ENCODE assay signal across 8 cellular contexts in the genomic region with DNA sequence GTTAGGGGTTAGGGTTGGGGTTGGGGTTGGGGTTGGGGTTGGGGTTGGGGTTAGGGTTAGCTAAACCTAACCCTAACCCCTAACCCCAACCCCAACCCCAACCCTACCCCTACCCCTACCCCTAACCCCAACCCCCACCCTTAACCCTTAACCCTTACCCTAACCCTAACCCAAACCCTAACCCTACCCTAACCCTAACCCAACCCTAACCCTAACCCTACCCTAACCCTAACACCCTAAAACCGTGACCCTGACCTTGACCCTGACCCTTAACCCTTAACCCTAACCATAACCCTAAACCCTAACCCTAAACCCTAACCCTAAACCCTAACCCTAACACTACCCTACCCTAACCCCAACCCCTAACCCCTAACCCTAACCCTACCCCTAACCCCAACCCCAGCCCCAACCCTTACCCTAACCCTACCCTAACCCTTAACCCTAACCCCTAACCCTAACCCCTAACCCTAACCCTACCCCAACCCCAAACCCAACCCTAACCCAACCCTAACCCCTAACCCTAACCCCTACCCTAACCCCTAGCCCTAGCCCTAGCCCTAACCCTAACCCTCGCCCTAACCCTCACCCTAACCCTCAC. TPM values are rescaled to one million over a fixed set of nuclear protein-coding genes. Genes with fewer than 3 reads are reported as not detected.
DNase-seq lines count a peak whose midpoint lies in the region; ATAC-seq, FAIRE-seq and TF ChIP-seq lines count a peak whose summit lies in the region.

No MANE protein-coding gene starts in this region.

- H3K27ac ChIP-seq in SU-DHL-6 (ENCODE audit: low read depth, low read length) (peak overlapping the region; percentile 57), gastrocnemius medialis (peak overlapping the region; percentile 79 to 95 (median 90))

- 0 out of 2 replicates have a peak overlapping the region, but pooled peaks have one; percentile 26 for H3K9ac ChIP-seq in SU-DHL-6 (ENCODE audit: low read length)

- peaks cover 0 to 3% of the 10 kb centered on the region in 2 donors for H3K4me1 ChIP-seq in gastrocnemius medialis

- H3K27me3 Mint-ChIP-seq in glutamatergic neuron (ENCODE audit: unreplicated experiment): no peaks in the 10 kb centered on the region

- H3K4me3 ChIP-seq in SU-DHL-6 (ENCODE audit: insufficient read depth, low read length, poor library complexity, severe bottlenecking): peak overlapping the region; percentile 50
- H3K4me3 ChIP-seq in gastrocnemius medialis: peak overlapping the region; percentile 54 to 76 (median 62)

- no peak overlapping the region for H3K27ac Mint-ChIP-seq in glutamatergic neuron (ENCODE audit: unreplicated experiment)

- in situ Hi-C loops in gastrocnemius medialis (cut with MboI; ENCODE audit: low sequenced_read_pairs in 4 of 4): no loop called here

- H3K9me3 ChIP-seq in SU-DHL-6 (ENCODE audit: insufficient read depth, low read length) (no peaks in the 10 kb centered on the region), gastrocnemius medialis (no peaks in the 10 kb centered on the region)

- TF ChIP-seq CTCF in SU-DHL-6 (IDR thresholded peaks at IDR 0.05; ENCODE audit: insufficient read depth, low read length, poor library complexity, severe bottlenecking): no peak
- TF ChIP-seq CTCF in glutamatergic neuron (IDR thresholded peaks at IDR 0.05; ENCODE audit: partially characterized antibody, unreplicated experiment): no peak
- no peak for TF ChIP-seq CTCF in gastrocnemius medialis (IDR thresholded peaks at IDR 0.05 in 4 of 5, conservative IDR thresholded peaks at IDR 0.05 in 1 of 5)

- intact Hi-C loops in gastrocnemius medialis (cut with DNase I; ENCODE audit: low total_unique reads): loop anchor here (5.0 kb wide), 1 partner anchor 154 kb away; a partner anchor contains a TSS

- H3K36me3 Mint-ChIP-seq in glutamatergic neuron (ENCODE audit: unreplicated experiment): no peaks in the 10 kb centered on the region

- H3F3A ChIP-seq in SU-DHL-6 (ENCODE audit: insufficient read depth): no peaks in the 10 kb centered on the region

- TF ChIP-seq POLR2A in gastrocnemius medialis (IDR thresholded peaks at IDR 0.05): no peak

- no peaks in the 10 kb centered on the region for H3K27me3 ChIP-seq in SU-DHL-6 (ENCODE audit: low read length)
- no peaks in the 10 kb centered on the region for H3K27me3 ChIP-seq in gastrocnemius medialis

- ATAC-seq in GM19043 (IDR thresholded peaks at IDR 0.05; ENCODE audit: low read depth, unreplicated experiment): peak; percentile 41
- ATAC-seq in gastrocnemius medialis: peak in 1 of 2 donors; percentile 80
- no peak for ATAC-seq in GM19397 (IDR thresholded peaks at IDR 0.05; ENCODE audit: unreplicated experiment)

- H3K4me3 Mint-ChIP-seq in glutamatergic neuron (ENCODE audit: unreplicated experiment): peak overlapping the region; percentile 75

- no peaks in the 10 kb centered on the region for H3K9me2 ChIP-seq in SU-DHL-6 (replicated peaks; ENCODE audit: insufficient read depth, low read length)

- H3K4me2 ChIP-seq in SU-DHL-6 (ENCODE audit: low read depth, low read length, poor library complexity, severe bottlenecking): peak overlapping the region; percentile 44

- H3K9me3 Mint-ChIP-seq in glutamatergic neuron (ENCODE audit: unreplicated experiment): no peaks in the 10 kb centered on the region

- no peaks in the 10 kb centered on the region for H3K36me3 ChIP-seq in SU-DHL-6 (ENCODE audit: low read length)
- no peaks in the 10 kb centered on the region for H3K36me3 ChIP-seq in gastrocnemius medialis

- H2AFZ ChIP-seq in SU-DHL-6 (ENCODE audit: low read depth, low read length, severe bottlenecking): no peak overlapping the region

- FAIRE-seq in RCC 7860 (lab: Jason Lieb, UNC): no peak

- no peaks in the 10 kb centered on the region for H4K20me1 ChIP-seq in SU-DHL-6 (ENCODE audit: low read depth, low read length)

- DNase-seq in glutamatergic neuron: no peak
- no peak for DNase-seq in gastrocnemius medialis
- no peak for DNase-seq in NCI-H2196 treated with DMSO at 0.1 percent for 48 hours (lab: John Stamatoyannopoulos, UW; ENCODE audit: unreplicated experiment)
- no peak for DNase-seq in SW480 (ENCODE audit: low spot score)
- no peak for DNase-seq in RCC 7860 (ENCODE audit: low spot score)

- no peaks in the 10 kb centered on the region for H3K79me2 ChIP-seq in SU-DHL-6 (ENCODE audit: insufficient read depth, low read length)

- H3K4me1 Mint-ChIP-seq in glutamatergic neuron (ENCODE audit: low read depth, unreplicated experiment): no peaks in the 10 kb centered on the region

RNA-seq across cellular contexts. Expression of a gene that starts 24.1 kb away (rescaled TPM):
- total RNA-seq in glutamatergic neuron (ENCODE audit: unreplicated experiment): 17.0 TPM
- total RNA-seq in gastrocnemius medialis: 1 to 10 TPM; 1.2 to 5.2 (median 2.7) TPM
